Comparison of ENCODE assay signal across 13 cellular contexts in genomic region chr10:4847580-4848020, GRCh38. TPM values are rescaled to one million over a fixed set of nuclear protein-coding genes. Genes with fewer than 3 reads are reported as not detected.
DNase-seq lines count a peak whose midpoint lies in the region; ATAC-seq and TF ChIP-seq lines count a peak whose summit lies in the region.
"Had no signal": no experiment of that assay in that cellular context is flagged by ENCODE, and none has a peak within 500 bp of the region (broad histone marks: within the 10 kb centered on the region; RNA-seq: fewer than 3 reads in every experiment).

No MANE protein-coding gene starts in this region.

- H3K9me3 ChIP-seq in left ventricle myocardium inferior (replicated peaks) (no peaks in the 10 kb centered on the region), ascending aorta (no peaks in the 10 kb centered on the region), aorta (ENCODE audit: control insufficient read depth, low read length) (no peaks in the 10 kb centered on the region), lower lobe of right lung (no peaks in the 10 kb centered on the region)

- H3K4me1 ChIP-seq in left ventricle myocardium inferior (peaks cover 40% of the 10 kb centered on the region), ascending aorta (peaks cover 2 to 18% of the 10 kb centered on the region in 2 donors), aorta (ENCODE audit: control insufficient read depth in 1 of 2, insufficient read depth in 2 of 2, low read length in 2 of 2) (no peaks in the 10 kb centered on the region), lower lobe of right lung (peaks cover 25% of the 10 kb centered on the region)

- WGBS in aorta, 2 donors = 60 to 67% methylated on average over 4 of the region's 4 CpGs

- DNase-seq in left ventricle myocardium inferior (no peak), cardiac septum (ENCODE audit: low spot score) (no peak), ascending aorta (ENCODE audit: low spot score in 2 of 2) (no peak), hepatic stellate cell (ENCODE audit: low spot score) (peak; percentile 69), aorta (peak in 1 of 2 donors; percentile 49), lower lobe of right lung (no peak), head of caudate nucleus (no peak)
- no peak for DNase-seq in stimulated activated CD4-positive, alpha-beta T cell treated with anti-CD3 and anti-CD28 coated beads, Interleukin-4, amount 100 ng/mL, for 4 hours
- DNase-seq: CD4-positive, alpha-beta T cell; NCI-H1436; SHP77 had no signal

- ATAC-seq in aorta (ENCODE audit: low FRiP score) (peak; percentile 19), lower lobe of right lung (no peak)

- TF ChIP-seq CTCF in left ventricle myocardium inferior (IDR thresholded peaks at IDR 0.05; ENCODE audit: borderline replicate concordance) = no peak
- TF ChIP-seq CTCF in ascending aorta (IDR thresholded peaks at IDR 0.05) = no peak
- TF ChIP-seq CTCF in lower lobe of right lung (IDR thresholded peaks at IDR 0.05) = no peak

- intact Hi-C loops in left ventricle myocardium inferior (cut with micrococcal nuclease) = loop anchor here (2.0 kb wide), 1 partner anchor 247 kb away; the partner anchor contains the start of gene AKR1C3
- intact Hi-C loops in cardiac septum (cut with DNase I) = loop anchor here (2.0 to 10.0 kb wide), 4 partner anchors 435 to 585 kb away; partner anchors contain the start of gene NET1
- intact Hi-C loops in ascending aorta (cut with DNase I) = loop anchor here (2.0 to 10.0 kb wide), 4 partner anchors 95 to 587 kb away; no protein-coding TSS in a partner anchor
- intact Hi-C loops in aorta (cut with DNase I) = loop anchor here in 1 of 2 donors (2.0 to 10.0 kb wide), 3 partner anchors 435 to 537 kb away; no protein-coding TSS in a partner anchor
- intact Hi-C loops in lower lobe of right lung (cut with DNase I) = no loop called here
- intact Hi-C loops in head of caudate nucleus (cut with DNase I) = loop anchor here (10.0 kb wide), 2 partner anchors 537 to 767 kb away; no protein-coding TSS in a partner anchor

- H3K27me3 ChIP-seq in left ventricle myocardium inferior (ENCODE audit: low read depth) = no peaks in the 10 kb centered on the region
- H3K27me3 ChIP-seq in ascending aorta = no peaks in the 10 kb centered on the region
- no peaks in the 10 kb centered on the region for H3K27me3 ChIP-seq in aorta (ENCODE audit: control insufficient read depth in 1 of 2, insufficient read depth in 2 of 2, low read length in 1 of 2)
- H3K27me3 ChIP-seq in lower lobe of right lung (ENCODE audit: low read depth) = no peaks in the 10 kb centered on the region
- H3K27me3 ChIP-seq: neural progenitor cell had no signal

- peaks cover 19% of the 10 kb centered on the region for H3K36me3 ChIP-seq in left ventricle myocardium inferior
- H3K36me3 ChIP-seq in ascending aorta = no peaks in the 10 kb centered on the region
- no peaks in the 10 kb centered on the region for H3K36me3 ChIP-seq in aorta (ENCODE audit: control insufficient read depth in 1 of 2, insufficient read depth in 2 of 2, low read length in 1 of 2)
- H3K36me3 ChIP-seq in lower lobe of right lung = no peaks in the 10 kb centered on the region
- H3K36me3 ChIP-seq: neural progenitor cell had no signal

- H3K27ac ChIP-seq in left ventricle myocardium inferior (replicated peaks) = peak overlapping the region; percentile 57
- H3K27ac ChIP-seq in ascending aorta = peak overlapping the region; percentile 35 to 36
- H3K27ac ChIP-seq in aorta (ENCODE audit: low read depth in 1 of 2, low read length in 2 of 2) = no peak overlapping the region
- no peak overlapping the region for H3K27ac ChIP-seq in lower lobe of right lung
- H3K27ac ChIP-seq: epithelial cell of prostate, neural progenitor cell had no signal

- H3K4me3 ChIP-seq in left ventricle myocardium inferior (no peak overlapping the region), ascending aorta (no peak overlapping the region), aorta (ENCODE audit: low read length in 2 of 2) (no peak overlapping the region), lower lobe of right lung (no peak overlapping the region)
- H3K4me3 ChIP-seq: neural progenitor cell had no signal

RNA-seq across cellular contexts. Expression of gene AKR1E2, which starts 21.6 kb away (rescaled TPM):
- total RNA-seq in left ventricle myocardium inferior = 5.9 TPM
- total RNA-seq in cardiac septum = 7.6 TPM
- 0.53 TPM for total RNA-seq in ascending aorta
- total RNA-seq in aorta = 10 to 100 TPM; 11.0 to 20.8 TPM
- polyA plus RNA-seq in aorta = 1 to 10 TPM; 4.9 to 5.0 TPM
- 11.3 TPM for total RNA-seq in lower lobe of right lung

Comparison
In these comparisons a context has a peak if more than half of its experiments do, and no peak if none do; other contexts are left out.
1. H3K27ac ChIP-seq: peak in left ventricle myocardium inferior (single experiment) and ascending aorta (2 of 2); none in aorta (0 of 2) and lower lobe of right lung (single experiment).